Comparison of ENCODE assay signal across 23 cellular contexts in the genomic region with DNA sequence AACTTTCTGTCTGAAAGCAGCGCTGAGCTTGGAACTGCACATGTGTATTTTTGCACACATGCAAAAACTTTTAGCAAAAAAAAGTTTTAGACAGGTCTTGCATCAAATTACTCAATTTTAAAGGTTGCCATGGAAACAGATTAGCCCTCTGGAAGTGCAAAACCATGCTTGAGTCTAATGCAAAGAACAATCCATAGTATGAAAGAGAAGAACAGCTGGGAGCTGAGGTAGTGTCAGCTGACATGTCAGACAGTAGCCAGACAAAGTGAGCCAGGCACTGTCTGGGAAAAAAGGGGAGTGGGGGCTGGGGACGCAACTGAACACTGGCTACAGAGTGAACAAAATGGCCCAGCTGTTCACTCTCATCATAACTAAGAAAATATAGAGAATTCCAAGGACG.
DNase-seq lines count a peak whose midpoint lies in the region; ATAC-seq and TF ChIP-seq lines count a peak whose summit lies in the region.
"Had no signal": no experiment of that assay in that cellular context is flagged by ENCODE, and none has a peak within 500 bp of the region (broad histone marks: within the 10 kb centered on the region; RNA-seq: fewer than 3 reads in every experiment).

No MANE protein-coding gene starts in this region.

- H3K4me3 Mint-ChIP-seq in brain: no peak overlapping the region
- H3K4me3 Mint-ChIP-seq in neural progenitor cell: no peak overlapping the region
- H3K4me3 Mint-ChIP-seq: activated CD8-positive, alpha-beta T cell treated with anti-CD3 and anti-CD28 coated beads, Interleukin-2, amount 10 ng/mL, durations not matched to agents 7 days and 5 days; activated naive CD4-positive, alpha-beta T cell treated with anti-CD3 and anti-CD28 coated beads for 36 hours; activated T-cell treated with anti-CD3 and anti-CD28 coated beads, Interleukin-2, amount 50 U/mL, for 24 hours; CD4-positive, alpha-beta memory T cell; neural crest cell; WTC11 had no signal

- H3K36me3 ChIP-seq in BE2C: no peaks in the 10 kb centered on the region
- no peaks in the 10 kb centered on the region for H3K36me3 ChIP-seq in HAP-1 (replicated peaks)
- H3K36me3 ChIP-seq in neural progenitor cell: no peaks in the 10 kb centered on the region
- H3K36me3 ChIP-seq: spleen had no signal

- peak; percentile 46 for DNase-seq in BE2C
- DNase-seq in HAP-1 (ENCODE audit: low spot score in 2 of 2): peak; percentile 31 to 38
- peak; percentile 10 for DNase-seq in neural progenitor cell (ENCODE audit: low spot score)
- DNase-seq in NCI-H1048 (lab: John Stamatoyannopoulos, UW): no peak
- DNase-seq: activated CD8-positive, alpha-beta T cell treated with anti-CD3 and anti-CD28 coated beads, Interleukin-2, amount 10 ng/mL, durations not matched to agents 7 days and 5 days; activated naive CD4-positive, alpha-beta T cell treated with anti-CD3 and anti-CD28 coated beads for 36 hours; activated T-cell treated with anti-CD3 and anti-CD28 coated beads, Interleukin-2, amount 50 U/mL, for 24 hours; CD4-positive, alpha-beta memory T cell; dermis blood vessel endothelial cell; DMS153; GDM1; left cardiac atrium; NCI-H1436 treated with DMSO at 0.1 percent for 48 hours; psoas muscle; spleen; stimulated activated CD4-positive, alpha-beta T cell treated with anti-CD3 and anti-CD28 coated beads, Interleukin-4, amount 100 ng/mL, for 1 hour; stimulated activated naive CD4-positive, alpha-beta T cell; T1000 had no signal

- peak overlapping the region; percentile 14 for H3K4me2 ChIP-seq in neural progenitor cell

- no peak overlapping the region for H3K9ac ChIP-seq in neural progenitor cell

- no peak for TF ChIP-seq CTCF in BE2C (IDR thresholded peaks at IDR 0.05; ENCODE audit: low read depth, low read length)
- no peak for TF ChIP-seq CTCF in brain (conservative IDR thresholded peaks at IDR 0.05)
- no peak for TF ChIP-seq CTCF in neural progenitor cell (IDR thresholded peaks at IDR 0.05)

- H3K4me1 Mint-ChIP-seq in brain (peaks cover 47% of the 10 kb centered on the region), neural progenitor cell (peaks cover 11% of the 10 kb centered on the region)
- H3K4me1 Mint-ChIP-seq: CD4-positive, alpha-beta memory T cell had no signal

- no peak overlapping the region for H3K4me3 ChIP-seq in BE2C (ENCODE audit: low read depth, low read length)
- no peak overlapping the region for H3K4me3 ChIP-seq in HAP-1
- H3K4me3 ChIP-seq in neural progenitor cell: no peak overlapping the region
- H3K4me3 ChIP-seq: psoas muscle, spleen had no signal

- ATAC-seq in HG03432 (IDR thresholded peaks at IDR 0.05; ENCODE audit: unreplicated experiment) (no peak), HG02970 (IDR thresholded peaks at IDR 0.05; ENCODE audit: low FRiP score, unreplicated experiment) (no peak)
- ATAC-seq: activated CD8-positive, alpha-beta T cell treated with anti-CD3 and anti-CD28 coated beads, Interleukin-2, amount 10 ng/mL, durations not matched to agents 7 days and 5 days; psoas muscle; WTC11 had no signal

- H3K27me3 Mint-ChIP-seq in brain (no peaks in the 10 kb centered on the region), neural progenitor cell (ENCODE audit: insufficient read depth, low read depth) (no peaks in the 10 kb centered on the region)
- H3K27me3 Mint-ChIP-seq: activated T-cell treated with anti-CD3 and anti-CD28 coated beads, Interleukin-2, amount 50 U/mL, for 24 hours; CD4-positive, alpha-beta memory T cell had no signal

- H3K27me3 ChIP-seq in BE2C (no peaks in the 10 kb centered on the region), HAP-1 (ENCODE audit: low read depth) (no peaks in the 10 kb centered on the region), neural progenitor cell (no peaks in the 10 kb centered on the region)
- H3K27me3 ChIP-seq: spleen had no signal

- no peak overlapping the region for H3K27ac ChIP-seq in neural progenitor cell
- H3K27ac ChIP-seq: psoas muscle, spleen had no signal

- H3K27ac Mint-ChIP-seq in brain (peak overlapping the region in 4 of 5 experiments; percentile 35 to 87 (median 65)), neural progenitor cell (no peak overlapping the region)
- H3K27ac Mint-ChIP-seq: activated naive CD4-positive, alpha-beta T cell treated with anti-CD3 and anti-CD28 coated beads for 36 hours; activated T-cell treated with anti-CD3 and anti-CD28 coated beads, Interleukin-2, amount 50 U/mL, for 24 hours; CD4-positive, alpha-beta memory T cell had no signal

- H2AFZ ChIP-seq in neural progenitor cell (replicated peaks): peak overlapping the region; percentile 84

- in situ Hi-C loops in HAP-1 (cut with MboI; ENCODE audit: low sequenced_read_pairs): no loop called here

- peaks cover 15% of the 10 kb centered on the region for H3K4me1 ChIP-seq in BE2C
- H3K4me1 ChIP-seq in HAP-1: no peaks in the 10 kb centered on the region; the same call in 1 of the 2 replicates
- H3K4me1 ChIP-seq in neural progenitor cell: peaks cover 12% of the 10 kb centered on the region
- H3K4me1 ChIP-seq: psoas muscle, spleen had no signal

- no peaks in the 10 kb centered on the region for H3F3A ChIP-seq in neural progenitor cell (ENCODE audit: low read depth)

- no peaks in the 10 kb centered on the region for H3K36me3 Mint-ChIP-seq in brain
- H3K36me3 Mint-ChIP-seq in neural progenitor cell: no peaks in the 10 kb centered on the region
- H3K36me3 Mint-ChIP-seq: CD4-positive, alpha-beta memory T cell; WTC11 had no signal

- H3K79me2 ChIP-seq in neural progenitor cell (ENCODE audit: low read depth): no peaks in the 10 kb centered on the region

- H3K9me3 ChIP-seq in BE2C: no peaks in the 10 kb centered on the region
- no peaks in the 10 kb centered on the region for H3K9me3 ChIP-seq in HAP-1
- H3K9me3 ChIP-seq in neural progenitor cell (ENCODE audit: low read depth): no peaks in the 10 kb centered on the region
- H3K9me3 ChIP-seq: psoas muscle, spleen had no signal

- H4K20me1 ChIP-seq in neural progenitor cell (ENCODE audit: low read depth): no peaks in the 10 kb centered on the region

- H3K9me3 Mint-ChIP-seq in brain (peaks cover 0 to 4% (median 0%) of the 10 kb centered on the region in 5 experiments), neural progenitor cell (no peaks in the 10 kb centered on the region)
- H3K9me3 Mint-ChIP-seq: activated T-cell treated with anti-CD3 and anti-CD28 coated beads, Interleukin-2, amount 50 U/mL, for 24 hours; neural crest cell had no signal
